ENCODE assay signal across 1 cellular context in the genomic region with DNA sequence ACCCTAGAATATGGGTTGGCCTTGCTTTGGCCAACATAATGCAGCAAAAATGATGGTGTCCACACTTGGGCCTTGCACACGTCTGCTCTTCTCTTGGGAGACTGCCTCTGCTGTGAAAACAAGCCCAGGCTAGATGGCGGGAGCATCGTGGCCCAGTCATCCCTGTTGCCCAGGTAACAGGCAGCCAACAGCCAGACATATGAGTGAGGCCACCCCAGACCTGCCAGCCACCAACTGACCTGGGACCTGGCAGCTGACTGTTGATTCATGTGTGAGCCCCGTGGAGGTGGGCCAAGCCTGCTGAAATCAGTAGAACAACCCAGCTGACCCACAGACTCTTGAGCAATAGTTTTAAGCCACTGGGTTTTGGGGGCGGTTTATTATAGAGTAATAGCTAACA.
TF ChIP-seq lines count a peak whose summit lies in the region.

No MANE protein-coding gene starts in this region.

TF ChIP-seq in WTC11, 78 proteins besides CTCF, POLR2A, EP300 and RAD21 (continued from another document):
- TF ChIP-seq ATF6 (CRISPR knock-in tag; IDR thresholded peaks at IDR 0.05) = no peak
- TF ChIP-seq RELA (CRISPR knock-in tag; IDR thresholded peaks at IDR 0.05; ENCODE audit: borderline replicate concordance) = no peak
- TF ChIP-seq, protein P1, sequence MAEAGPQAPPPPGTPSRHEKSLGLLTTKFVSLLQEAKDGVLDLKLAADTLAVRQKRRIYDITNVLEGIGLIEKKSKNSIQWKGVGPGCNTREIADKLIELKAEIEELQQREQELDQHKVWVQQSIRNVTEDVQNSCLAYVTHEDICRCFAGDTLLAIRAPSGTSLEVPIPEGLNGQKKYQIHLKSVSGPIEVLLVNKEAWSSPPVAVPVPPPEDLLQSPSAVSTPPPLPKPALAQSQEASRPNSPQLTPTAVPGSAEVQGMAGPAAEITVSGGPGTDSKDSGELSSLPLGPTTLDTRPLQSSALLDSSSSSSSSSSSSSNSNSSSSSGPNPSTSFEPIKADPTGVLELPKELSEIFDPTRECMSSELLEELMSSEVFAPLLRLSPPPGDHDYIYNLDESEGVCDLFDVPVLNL (CRISPR knock-in tag; IDR thresholded peaks at IDR 0.05; ENCODE audit: borderline replicate concordance, low read depth) = no peak
TF ChIP-seq in WTC11: peak in this region for 0.
